In genomic region chr1:30087465-30087864, GRCh38 we compare ENCODE assay signal across 10 cellular contexts.
DNase-seq lines count a peak whose midpoint lies in the region; ATAC-seq and TF ChIP-seq lines count a peak whose summit lies in the region.
"Had no signal": no experiment of that assay in that cellular context is flagged by ENCODE, and none has a peak within 500 bp of the region (broad histone marks: within the 10 kb centered on the region; RNA-seq: fewer than 3 reads in every experiment).

No MANE protein-coding gene starts in this region.

- H3K4me1 ChIP-seq in A673 (ENCODE audit: insufficient read depth, low read length, poor library complexity, severe bottlenecking): peaks cover 54% of the 10 kb centered on the region
- peaks cover 19% of the 10 kb centered on the region for H3K4me1 ChIP-seq in Panc1 (ENCODE audit: control insufficient read depth, insufficient read depth, low read length)
- H3K4me1 ChIP-seq in adrenal gland (replicated peaks in 1 of 2): peaks cover 8 to 13% of the 10 kb centered on the region in 2 donors

- H3K36me3 ChIP-seq in A673 (ENCODE audit: insufficient read depth, low read length, poor library complexity, severe bottlenecking) (no peaks in the 10 kb centered on the region), Panc1 (ENCODE audit: control insufficient read depth, insufficient read depth, low read length) (no peaks in the 10 kb centered on the region), adrenal gland (replicated peaks in 1 of 2) (no peaks in the 10 kb centered on the region)

- H3K27ac ChIP-seq in A673 (ENCODE audit: low read depth, low read length, poor library complexity, severe bottlenecking) (peak overlapping the region; percentile 19), Panc1 (ENCODE audit: low read length) (no peak overlapping the region), adrenal gland (no peak overlapping the region)

- ATAC-seq in Panc1: peak; percentile 43; the same call in 1 of the 2 replicates
- no peak for ATAC-seq in HG03442 (IDR thresholded peaks at IDR 0.05; ENCODE audit: unreplicated experiment)
- ATAC-seq: activated CD8-positive, alpha-beta memory T cell treated with anti-CD3 and anti-CD28 coated beads, Interleukin-2, amount 10 ng/mL, durations not matched to agents 7 days and 5 days had no signal

- in situ Hi-C loops in Panc1 (cut with HindIII; ENCODE audit: low pct_unique_long_range_greater_than_20kb, low sequenced_read_pairs): no loop called here

- H3K27me3 ChIP-seq in A673 (replicated peaks; ENCODE audit: insufficient read depth, low read depth, low read length, poor library complexity): no peaks in the 10 kb centered on the region
- H3K27me3 ChIP-seq in Panc1 (ENCODE audit: control insufficient read depth, insufficient read depth, low read length): no peaks in the 10 kb centered on the region
- H3K27me3 ChIP-seq in adrenal gland: peaks cover 5% of the 10 kb centered on the region

- H3K9me3 ChIP-seq in A673 (ENCODE audit: low read depth, low read length, poor library complexity, severe bottlenecking) (peaks cover 14% of the 10 kb centered on the region), Panc1 (ENCODE audit: control insufficient read depth, insufficient read depth, low read depth, low read length) (0 out of 2 replicates have a peak, but pooled peaks cover 3% of the 10 kb centered on the region), adrenal gland (replicated peaks in 1 of 3) (peaks cover 0 to 3% (median 0%) of the 10 kb centered on the region in 3 donors)

- POLR2A ChIA-PET in A673 (lab: Charles Lee; ENCODE audit: low non-redundant PET): no interaction called here
- POLR2A ChIA-PET in Panc1 (lab: Charles Lee): no interaction called here

- intact Hi-C loops in A673 (cut with micrococcal nuclease; ENCODE audit: unreplicated experiment) (loop anchor here (5.0 to 10.0 kb wide), 5 partner anchors 173 to 853 kb away; partner anchors contain the start of genes MECR and PTPRU), Panc1 (cut with micrococcal nuclease; ENCODE audit: unreplicated experiment) (loop anchor here (5.0 to 10.0 kb wide), 4 partner anchors 133 to 713 kb away; no protein-coding TSS in a partner anchor), adrenal gland (cut with DNase I) (loop anchor here (5.0 to 10.0 kb wide), 4 partner anchors 180 to 853 kb away; partner anchors contain the start of genes MECR (in 1 of the 2) and PTPRU (in 1 of the 2))

- CTCF ChIA-PET in A673 (lab: Charles Lee): interaction anchor here (0.9 to 1.3 kb wide), 2 partner anchors 293 to 294 kb away, joined by 5 to 9 read pairs; no protein-coding TSS in a partner anchor
- CTCF ChIA-PET in Panc1 (lab: Charles Lee): interaction anchor here (0.5 to 1.1 kb wide), 2 partner anchors 294 to 568 kb away, joined by 3 to 4 read pairs; no protein-coding TSS in a partner anchor

- TF ChIP-seq CTCF in A673 (conservative IDR thresholded peaks at IDR 0.05; ENCODE audit: low read depth, low read length): peak; percentile 53
- TF ChIP-seq CTCF in Panc1 (IDR thresholded peaks at IDR 0.05): no peak; the same call in 1 of the 2 replicates
- TF ChIP-seq CTCF in foreskin fibroblast (IDR thresholded peaks at IDR 0.05; ENCODE audit: low read depth, low read length): peak; percentile 44
- TF ChIP-seq CTCF in adrenal gland (IDR thresholded peaks at IDR 0.05): peak in 1 of 6 experiments; percentile 11

- DNase-seq in A673 (ENCODE audit: low spot score): peak; percentile 47
- peak; percentile 37 for DNase-seq in GM03348 (ENCODE audit: low spot score)
- no peak for DNase-seq in Panc1 (ENCODE audit: low read depth, low spot score)
- peak; percentile 13 to 48 for DNase-seq in foreskin fibroblast
- DNase-seq in SHP77 treated with DMSO at 0.1 percent for 48 hours (lab: John Stamatoyannopoulos, UW): no peak
- DNase-seq in adrenal gland: no peak
- DNase-seq in stimulated activated CD4-positive, alpha-beta T cell treated with anti-CD3 and anti-CD28 coated beads, Interleukin-15, amount 100 ng/mL, for 24 hours: no peak
- DNase-seq: activated CD8-positive, alpha-beta memory T cell treated with anti-CD3 and anti-CD28 coated beads, Interleukin-2, amount 10 ng/mL, durations not matched to agents 7 days and 5 days; DMS53 had no signal

- 66 to 72% (median 67%) methylated on average over 4 to 6 of the region's 6 CpGs for WGBS in adrenal gland, 4 donors

- H3K4me3 ChIP-seq in A673 (ENCODE audit: low read depth, low read length, poor library complexity, severe bottlenecking) (no peak overlapping the region), Panc1 (ENCODE audit: low read depth in 2 of 2, low read length in 2 of 2) (no peak overlapping the region), foreskin fibroblast (ENCODE audit: low read depth in 1 of 2, low read length in 2 of 2) (no peak overlapping the region), adrenal gland (no peak overlapping the region)

- TF ChIP-seq POLR2A in adrenal gland (IDR thresholded peaks at IDR 0.05): no peak

- BruUV-seq in A673 (replicated peaks; lab: Mats Ljungman, UMichigan) (no TSS peak), Panc1 (replicated peaks; lab: Mats Ljungman, UMichigan) (no TSS peak)

Comparison
In these comparisons a context has a peak if more than half of its experiments do, and no peak if none do; other contexts are left out.
1. DNase-seq: peak in A673 (single experiment), GM03348 (single experiment) and foreskin fibroblast (2 of 2); none in Panc1 (single experiment), SHP77 treated with DMSO at 0.1 percent for 48 hours (single experiment), adrenal gland (0 of 7) and stimulated activated CD4-positive, alpha-beta T cell treated with anti-CD3 and anti-CD28 coated beads, Interleukin-15, amount 100 ng/mL, for 24 hours (single experiment).